In the genomic region with DNA sequence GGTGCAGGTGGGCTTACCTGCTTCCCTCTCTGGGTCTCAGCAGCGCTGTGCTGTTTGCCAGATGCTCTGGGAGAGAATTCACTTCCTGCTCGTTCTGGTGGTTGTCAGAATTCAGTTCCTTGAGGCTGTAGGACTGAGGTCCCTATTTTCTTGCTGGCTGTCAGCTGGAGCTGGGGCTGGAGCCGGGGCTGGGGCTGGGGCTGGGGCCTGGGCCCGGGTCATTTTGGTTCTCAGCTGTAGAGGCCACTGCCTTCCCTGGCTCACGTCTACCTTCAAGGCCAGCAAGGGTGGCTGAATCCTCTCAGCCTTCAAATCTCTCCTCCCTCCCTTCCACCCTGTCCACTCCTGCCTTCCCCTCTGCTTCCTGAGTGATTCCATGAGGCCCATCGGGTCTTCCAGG, we compare ENCODE assay signal across 19 cellular contexts. TPM values are rescaled to one million over a fixed set of nuclear protein-coding genes. Genes with fewer than 3 reads are reported as not detected.
"Had no signal": no experiment of that assay in that cellular context is flagged by ENCODE, and none has a peak within 500 bp of the region (broad histone marks: within the 10 kb centered on the region; RNA-seq: fewer than 3 reads in every experiment).

No MANE protein-coding gene starts in this region.

- H3K27ac Mint-ChIP-seq: natural killer cell; stimulated activated memory B cell treated with anti-CD40 and anti-IgM and Interleukin-4, amounts not matched to agents 10 μg/mL and 1 μg/mL and 100 μg/mL, for 72 hours; type B pancreatic cell had no signal

- H3K9ac ChIP-seq: parathyroid adenoma had no signal

- H3K36me3 Mint-ChIP-seq: natural killer cell; stimulated activated memory B cell treated with anti-CD40 and anti-IgM and Interleukin-4, amounts not matched to agents 10 μg/mL and 1 μg/mL and 100 μg/mL, for 72 hours; type B pancreatic cell had no signal

- H3K27me3 ChIP-seq: dorsolateral prefrontal cortex, sigmoid colon, testis had no signal

- ATAC-seq: left lobe of liver; natural killer cell; right cardiac atrium; stimulated activated memory B cell treated with anti-CD40 and anti-IgM and Interleukin-4, amounts not matched to agents 10 μg/mL and 1 μg/mL and 100 μg/mL, for 72 hours; stimulated activated naive CD8-positive, alpha-beta T cell treated with anti-CD3 and anti-CD28 coated beads, Interleukin-15, Interleukin-2, amounts not matched to agents 100 U/mL and 50 U/mL, for 24 hours had no signal

- H3K9me3 Mint-ChIP-seq: natural killer cell; stimulated activated memory B cell treated with anti-CD40 and anti-IgM and Interleukin-4, amounts not matched to agents 10 μg/mL and 1 μg/mL and 100 μg/mL, for 72 hours; type B pancreatic cell had no signal

- H3K27ac ChIP-seq: parathyroid adenoma, prostate gland, sigmoid colon, testis, tibial artery had no signal

- H3K4me1 Mint-ChIP-seq: natural killer cell; stimulated activated memory B cell treated with anti-CD40 and anti-IgM and Interleukin-4, amounts not matched to agents 10 μg/mL and 1 μg/mL and 100 μg/mL, for 72 hours had no signal

- H3K4me3 Mint-ChIP-seq: natural killer cell; stimulated activated memory B cell treated with anti-CD40 and anti-IgM and Interleukin-4, amounts not matched to agents 10 μg/mL and 1 μg/mL and 100 μg/mL, for 72 hours; type B pancreatic cell had no signal

- DNase-seq: effector CD4-positive, alpha-beta T cell; kidney; mammary epithelial cell; natural killer cell; right cardiac atrium; sigmoid colon; stimulated activated CD4-positive, alpha-beta T cell treated with anti-CD3 and anti-CD28 coated beads, Interleukin-4, amount 100 ng/mL, for 4 hours; stimulated activated naive CD8-positive, alpha-beta T cell treated with anti-CD3 and anti-CD28 coated beads, Interleukin-15, Interleukin-2, amounts not matched to agents 100 U/mL and 50 U/mL, for 24 hours; substantia nigra; testis; tibial artery had no signal

- H3K4me1 ChIP-seq: parathyroid adenoma, prostate gland, sigmoid colon, testis had no signal

- H3K9me3 ChIP-seq: prostate gland, testis had no signal

- H3K36me3 ChIP-seq: prostate gland, sigmoid colon, tibial artery had no signal

- H3K4me3 ChIP-seq: dorsolateral prefrontal cortex, prostate gland, sigmoid colon, testis, tibial artery had no signal

RNA-seq across cellular contexts. Expression of a gene that starts 16.8 kb away (rescaled TPM):
- total RNA-seq: fibroblast of villous mesenchyme, natural killer cell, osteoblast had no signal
